Comparison of ENCODE assay signal across 15 cellular contexts in the genomic region with DNA sequence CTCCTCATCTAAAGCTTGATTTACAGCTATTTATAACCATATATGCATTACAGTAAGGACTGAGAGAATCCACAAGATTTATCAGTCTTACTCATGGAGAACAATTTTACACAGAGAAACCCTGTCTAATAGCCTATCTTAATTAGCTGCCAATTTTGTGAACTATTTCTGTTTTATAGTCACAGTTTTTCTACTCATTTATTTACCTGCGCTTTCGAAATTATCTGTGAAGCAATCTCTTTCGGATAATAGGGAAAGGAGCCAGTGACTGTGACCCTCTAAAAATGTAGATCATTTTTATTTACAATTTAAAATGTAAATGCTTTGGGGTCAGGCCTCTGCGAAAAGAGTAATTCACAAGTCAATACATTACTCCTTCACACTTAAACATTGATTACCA.
"Had no signal": no experiment of that assay in that cellular context is flagged by ENCODE, and none has a peak within 500 bp of the region (broad histone marks: within the 10 kb centered on the region; RNA-seq: fewer than 3 reads in every experiment).

No MANE protein-coding gene starts in this region.

- H3K4me1 Mint-ChIP-seq: immature natural killer cell; natural killer cell; stimulated activated effector memory CD8-positive, alpha-beta T cell treated with anti-CD3 and anti-CD28 coated beads, Interleukin-12 subunit alpha, Interleukin-12 subunit beta, amount 100 ng/mL, for 72 hours had no signal

- H3K36me3 Mint-ChIP-seq: activated naive CD8-positive, alpha-beta T cell; immature natural killer cell; natural killer cell; stimulated activated effector memory CD8-positive, alpha-beta T cell treated with anti-CD3 and anti-CD28 coated beads, Interleukin-12 subunit alpha, Interleukin-12 subunit beta, amount 100 ng/mL, for 72 hours had no signal

- H3K4me3 ChIP-seq: esophagus squamous epithelium, lung, prostate gland had no signal

- FAIRE-seq: bronchial epithelial cell, endometrium had no signal

- H3K27ac Mint-ChIP-seq: activated naive CD8-positive, alpha-beta T cell; immature natural killer cell; natural killer cell; stimulated activated effector memory CD8-positive, alpha-beta T cell treated with anti-CD3 and anti-CD28 coated beads, Interleukin-12 subunit alpha, Interleukin-12 subunit beta, amount 100 ng/mL, for 72 hours; T-helper 2 cell treated with Interferon-gamma antibody and Interleukin-4, amounts not matched to agents 5 μg/mL and 100 μg/mL, for 36 hours had no signal

- H3K9me3 ChIP-seq: prostate gland had no signal

- H3K36me3 ChIP-seq: esophagus squamous epithelium, prostate gland had no signal

- H3K27me3 ChIP-seq: esophagus squamous epithelium, foreskin keratinocyte had no signal

- ATAC-seq: natural killer cell had no signal

- H3K4me3 Mint-ChIP-seq: activated naive CD8-positive, alpha-beta T cell; immature natural killer cell; natural killer cell; stimulated activated effector memory CD8-positive, alpha-beta T cell treated with anti-CD3 and anti-CD28 coated beads, Interleukin-12 subunit alpha, Interleukin-12 subunit beta, amount 100 ng/mL, for 72 hours; T-helper 2 cell treated with Interferon-gamma antibody and Interleukin-4, amounts not matched to agents 5 μg/mL and 100 μg/mL, for 36 hours had no signal

- DNase-seq: activated CD4-positive, CD25-positive, alpha-beta regulatory T cell treated with anti-CD3 and anti-CD28 coated beads, Interleukin-2, amount 50 U/mL, for 72 hours; aorta; esophagus squamous epithelium; immature natural killer cell; natural killer cell; SHP77 treated with DMSO at 0.1 percent for 48 hours; substantia nigra had no signal

- H3K9me3 Mint-ChIP-seq: T-helper 2 cell treated with Interferon-gamma antibody and Interleukin-4, amounts not matched to agents 5 μg/mL and 100 μg/mL, for 36 hours had no signal

- H3K27ac ChIP-seq: foreskin keratinocyte had no signal
